Comparison of ENCODE assay signal across 8 cellular contexts in genomic region chr6:170552765-170553685, GRCh38. TPM values are rescaled to one million over a fixed set of nuclear protein-coding genes. Genes with fewer than 3 reads are reported as not detected.
A peak's percentile ranks its signal among the peaks of the same experiment; 100 is the strongest.
DNase-seq lines count a peak whose midpoint lies in the region; TF ChIP-seq lines count a peak whose summit lies in the region.

Gene PSMB1 (minus strand): TSS chr6:170553307. CDS start chr6:170553242, 65 bp downstream.

- no peaks in the 10 kb centered on the region for H3K9me3 Mint-ChIP-seq in activated naive CD4-positive, alpha-beta T cell treated with anti-CD3 and anti-CD28 coated beads, Interleukin-2, amount 10 ng/mL, durations not matched to agents 7 days and 5 days

- DNase-seq in GM04503 (ENCODE audit: low read depth): peak; percentile 77
- DNase-seq in HFF-Myc (ENCODE audit: extremely low read depth, low read depth): peak; percentile 78
- DNase-seq in NAMALWA (ENCODE audit: low spot score): peak; percentile 91
- DNase-seq in SK-N-MC (ENCODE audit: low read depth, low spot score): peak; percentile 80
- DNase-seq in activated naive CD4-positive, alpha-beta T cell treated with anti-CD3 and anti-CD28 coated beads, Interleukin-2, amount 10 ng/mL, durations not matched to agents 7 days and 5 days: peak; percentile 88
- DNase-seq in globus pallidus (ENCODE audit: low spot score): peak; percentile 97
- peak; percentile 55 to 98 (median 91) for DNase-seq in nucleus accumbens (lab: John Stamatoyannopoulos, UW)
- peak; percentile 97 for DNase-seq in suprapubic skin (ENCODE audit: low spot score in 2 of 2)

- peaks cover 65% of the 10 kb centered on the region for H3K4me1 ChIP-seq in suprapubic skin

- H3K36me3 Mint-ChIP-seq in activated naive CD4-positive, alpha-beta T cell treated with anti-CD3 and anti-CD28 coated beads, Interleukin-2, amount 10 ng/mL, durations not matched to agents 7 days and 5 days: peaks cover 26% of the 10 kb centered on the region

- H3K4me3 ChIP-seq in HFF-Myc (replicated peaks; ENCODE audit: low read depth, low read length) (peak within 1 kb of the TSS; percentile 72), SK-N-MC (peak within 1 kb of the TSS; percentile 100), suprapubic skin (peak within 1 kb of the TSS; percentile 99)

- H3K27me3 Mint-ChIP-seq in activated naive CD4-positive, alpha-beta T cell treated with anti-CD3 and anti-CD28 coated beads, Interleukin-2, amount 10 ng/mL, durations not matched to agents 7 days and 5 days: no peaks in the 10 kb centered on the region

- H3K4me3 Mint-ChIP-seq in activated naive CD4-positive, alpha-beta T cell treated with anti-CD3 and anti-CD28 coated beads, Interleukin-2, amount 10 ng/mL, durations not matched to agents 7 days and 5 days: no peak within 1 kb of the TSS

- H3K27ac Mint-ChIP-seq in activated naive CD4-positive, alpha-beta T cell treated with anti-CD3 and anti-CD28 coated beads, Interleukin-2, amount 10 ng/mL, durations not matched to agents 7 days and 5 days: no peak within 1 kb of the TSS

- CTCF ChIA-PET in activated naive CD4-positive, alpha-beta T cell treated with anti-CD3 and anti-CD28 coated beads, Interleukin-2, amount 10 ng/mL, durations not matched to agents 7 days and 5 days (lab: Charles Lee): interaction anchor here (0.6 to 1.3 kb wide), 5 partner anchors 22 to 762 kb away, joined by 3 to 6 read pairs (median 3); partner anchors contain the start of gene PDCD2

- peak within 1 kb of the TSS; percentile 93 for H3K27ac ChIP-seq in SK-N-MC
- peak within 1 kb of the TSS; percentile 89 for H3K27ac ChIP-seq in suprapubic skin

- TF ChIP-seq POLR2A in suprapubic skin (IDR thresholded peaks at IDR 0.05): peak; percentile 88 to 95

- no peaks in the 10 kb centered on the region for H3K27me3 ChIP-seq in suprapubic skin

- WGBS in suprapubic skin: under 1% methylated on average over 45 of the region's 46 CpGs

- H3K4me1 Mint-ChIP-seq in activated naive CD4-positive, alpha-beta T cell treated with anti-CD3 and anti-CD28 coated beads, Interleukin-2, amount 10 ng/mL, durations not matched to agents 7 days and 5 days: peaks cover 42% of the 10 kb centered on the region

- H3K9ac ChIP-seq in SK-N-MC (ENCODE audit: insufficient read length): peak within 1 kb of the TSS; percentile 99

- H3K9me3 ChIP-seq in SK-N-MC (ENCODE audit: low read depth, low read length): no peaks in the 10 kb centered on the region
- H3K9me3 ChIP-seq in suprapubic skin: no peaks in the 10 kb centered on the region

- TF ChIP-seq CTCF in HFF-Myc (IDR thresholded peaks at IDR 0.05; ENCODE audit: low read depth, low read length, missing control alignments): no peak
- no peak for TF ChIP-seq CTCF in suprapubic skin (IDR thresholded peaks at IDR 0.05)

- H3K36me3 ChIP-seq in SK-N-MC (ENCODE audit: insufficient read depth, low read length) (peaks cover 47% of the 10 kb centered on the region), suprapubic skin (peaks cover 10% of the 10 kb centered on the region)

- no peak for TF ChIP-seq EP300 in suprapubic skin (IDR thresholded peaks at IDR 0.05)

RNA-seq across cellular contexts. Expression of gene PSMB1, which starts in this region (rescaled TPM):
- 100 to 1,000 TPM; 127 to 201 (median 193) TPM for total RNA-seq in suprapubic skin

Comparison
In these comparisons a context has a peak if more than half of its experiments do, and no peak if none do; other contexts are left out.
1. Peak in every context shown above with its lines: DNase-seq, H3K4me3 ChIP-seq and H3K27ac ChIP-seq.